In genomic region chr4:183172881-183173280, GRCh38 we compare ENCODE assay signal across 16 cellular contexts.
DNase-seq lines count a peak whose midpoint lies in the region; ATAC-seq and TF ChIP-seq lines count a peak whose summit lies in the region.
"Had no signal": no experiment of that assay in that cellular context is flagged by ENCODE, and none has a peak within 500 bp of the region (broad histone marks: within the 10 kb centered on the region; RNA-seq: fewer than 3 reads in every experiment).

No MANE protein-coding gene starts in this region.

- H3K9me1 ChIP-seq in IMR-90 (ENCODE audit: insufficient read depth, low read length) = peaks cover 21% of the 10 kb centered on the region

- no peak overlapping the region for H3K14ac ChIP-seq in IMR-90 (replicated peaks; ENCODE audit: low read depth, low read length)

- no peak overlapping the region for H2BK120ac ChIP-seq in IMR-90 (ENCODE audit: low read depth, low read length)

- POLR2A ChIA-PET in IMR-90 (lab: Charles Lee; ENCODE audit: unreplicated experiment) = no interaction called here

- TF ChIP-seq CTCF in Calu3 (IDR thresholded peaks at IDR 0.05; ENCODE audit: unreplicated experiment) (no peak), IMR-90 (conservative IDR thresholded peaks at IDR 0.05; ENCODE audit: low read depth, low read length) (no peak), chondrocyte (IDR thresholded peaks at IDR 0.05) (no peak), nephron (IDR thresholded peaks at IDR 0.05; ENCODE audit: unreplicated experiment in 3 of 3) (no peak)

- no peak overlapping the region for H4K91ac ChIP-seq in IMR-90 (ENCODE audit: insufficient read depth, low read depth, low read length)

- peak overlapping the region; percentile 51; the same call in 1 of the 2 replicates for H2AK5ac ChIP-seq in IMR-90 (ENCODE audit: low read depth, low read length)

- WGBS in IMR-90 (ENCODE audit: extremely low coverage in 2 of 2, insufficient read length in 1 of 2), 2 experiments = no CpG with 5 or more reads among the region's 1 CpG

- H3K27ac ChIP-seq in IMR-90 (ENCODE audit: insufficient read depth, low read length) = no peak overlapping the region
- H3K27ac ChIP-seq: BLaER1 treated with 17β-estradiol and CSF1 and Interleukin-3, amounts not matched to agents 10 nM and 100 nM; KMS-11 had no signal

- dilution Hi-C loops in IMR-90 (cut with HindIII; ENCODE audit: low sequenced_read_pairs, unreplicated experiment) = no loop called here

- H3K4me1 ChIP-seq in IMR-90 (ENCODE audit: control insufficient read depth, insufficient read depth, low read length) = peaks cover 24% of the 10 kb centered on the region
- H3K4me1 ChIP-seq: BLaER1 treated with 17β-estradiol and CSF1 and Interleukin-3, amounts not matched to agents 10 nM and 100 nM had no signal

- CTCF ChIA-PET in Calu3 (lab: Charles Lee) = no interaction called here
- CTCF ChIA-PET in IMR-90 (lab: Yijun Ruan, JAX) = no interaction called here

- no peaks in the 10 kb centered on the region for H3K9me3 ChIP-seq in IMR-90 (ENCODE audit: control insufficient read depth, insufficient read depth, low read length)
- H3K9me3 ChIP-seq: BLaER1 treated with 17β-estradiol and CSF1 and Interleukin-3, amounts not matched to agents 10 nM and 100 nM had no signal

- H4K8ac ChIP-seq in IMR-90 (ENCODE audit: low read depth in 2 of 2, low read length in 2 of 2) = no peak overlapping the region

- no peak overlapping the region for H2AFZ ChIP-seq in IMR-90 (replicated peaks; ENCODE audit: low read length, poor library complexity)

- TF ChIP-seq POLR2A in IMR-90 (IDR thresholded peaks at IDR 0.05; ENCODE audit: low read depth, low read length) = no peak

- H3K4me3 Mint-ChIP-seq in Calu3 (ENCODE audit: low read depth, unreplicated experiment) (peak overlapping the region; percentile 68), chondrocyte (ENCODE audit: unreplicated experiment) (no peak overlapping the region), nephron (no peak overlapping the region)
- H3K4me3 Mint-ChIP-seq: CD8-positive, alpha-beta T cell had no signal

- intact Hi-C loops in Calu3 (cut with micrococcal nuclease; ENCODE audit: unreplicated experiment) (loop anchor here (5.0 kb wide), 2 partner anchors 69 to 71 kb away; no protein-coding TSS in a partner anchor), IMR-90 (cut with micrococcal nuclease) (loop anchor here (2.0 kb wide), 1 partner anchor 66 kb away; no protein-coding TSS in a partner anchor)

- H3K79me1 ChIP-seq in IMR-90 (ENCODE audit: low read depth in 1 of 2, low read length in 2 of 2) = peaks cover 28 to 69% of the 10 kb centered on the region in 2 experiments

- no peak overlapping the region for H3K4me3 ChIP-seq in IMR-90 (ENCODE audit: insufficient read depth, low read depth, low read length)
- H3K4me3 ChIP-seq: BLaER1 treated with 17β-estradiol and CSF1 and Interleukin-3, amounts not matched to agents 10 nM and 100 nM had no signal

- H3K56ac ChIP-seq in IMR-90 (ENCODE audit: extremely low read depth, insufficient read depth, low read length) = no peak overlapping the region

- H3K36me3 ChIP-seq in IMR-90 (ENCODE audit: control insufficient read depth, insufficient read depth, low read length) = no peaks in the 10 kb centered on the region
- H3K36me3 ChIP-seq: BLaER1 treated with 17β-estradiol and CSF1 and Interleukin-3, amounts not matched to agents 10 nM and 100 nM had no signal

- no peaks in the 10 kb centered on the region for H3K27me3 ChIP-seq in IMR-90 (ENCODE audit: control insufficient read depth, insufficient read depth, low read length)
- H3K27me3 ChIP-seq: BLaER1 treated with 17β-estradiol and CSF1 and Interleukin-3, amounts not matched to agents 10 nM and 100 nM had no signal

- H3K4ac ChIP-seq in IMR-90 (ENCODE audit: low read depth, low read length) = peak overlapping the region; percentile 35; the same call in 1 of the 2 replicates

- no peak for TF ChIP-seq RAD21 in IMR-90 (IDR thresholded peaks at IDR 0.05; ENCODE audit: low read length)

- H3K36me3 Mint-ChIP-seq in Calu3 (ENCODE audit: insufficient read depth, unreplicated experiment) = peaks cover 10% of the 10 kb centered on the region
- no peaks in the 10 kb centered on the region for H3K36me3 Mint-ChIP-seq in chondrocyte (ENCODE audit: low read depth)
- no peaks in the 10 kb centered on the region for H3K36me3 Mint-ChIP-seq in nephron (ENCODE audit: low read depth)
- H3K36me3 Mint-ChIP-seq: CD8-positive, alpha-beta T cell had no signal

- no peak overlapping the region for H2BK5ac ChIP-seq in IMR-90 (ENCODE audit: low read depth, low read length, poor library complexity, severe bottlenecking)

- no peak for ATAC-seq in IMR-90 (ENCODE audit: low read depth)
- no peak for ATAC-seq in GM21619 (IDR thresholded peaks at IDR 0.05; ENCODE audit: unreplicated experiment)
- ATAC-seq: CD8-positive, alpha-beta T cell had no signal

- in situ Hi-C loops in IMR-90 (cut with MboI; ENCODE audit: low sequenced_read_pairs) = no loop called here

- peaks cover 28% of the 10 kb centered on the region; the same call in 1 of the 2 replicates for H4K20me1 ChIP-seq in IMR-90 (ENCODE audit: insufficient read depth, low read length)

- no peaks in the 10 kb centered on the region for H3K27me3 Mint-ChIP-seq in Calu3 (ENCODE audit: unreplicated experiment)
- no peaks in the 10 kb centered on the region for H3K27me3 Mint-ChIP-seq in chondrocyte (ENCODE audit: low read depth)
- H3K27me3 Mint-ChIP-seq in nephron (ENCODE audit: low read depth) = no peaks in the 10 kb centered on the region

- H4K5ac ChIP-seq in IMR-90 (ENCODE audit: low read depth, low read length) = no peak overlapping the region

- no peaks in the 10 kb centered on the region for H3K9me3 Mint-ChIP-seq in Calu3 (ENCODE audit: low read depth, unreplicated experiment)
- no peaks in the 10 kb centered on the region for H3K9me3 Mint-ChIP-seq in chondrocyte (ENCODE audit: low read depth)
- no peaks in the 10 kb centered on the region for H3K9me3 Mint-ChIP-seq in nephron
- H3K9me3 Mint-ChIP-seq: CD8-positive, alpha-beta T cell had no signal

- H2BK15ac ChIP-seq in IMR-90 (ENCODE audit: low read depth, low read length) = no peak overlapping the region

- no peak overlapping the region for H3K23ac ChIP-seq in IMR-90 (ENCODE audit: low read depth, low read length)

- peak overlapping the region; percentile 83 for H3K27ac Mint-ChIP-seq in Calu3 (ENCODE audit: unreplicated experiment)
- peak overlapping the region; percentile 24 for H3K27ac Mint-ChIP-seq in chondrocyte (ENCODE audit: unreplicated experiment)
- peak overlapping the region; percentile 59 to 77 (median 70) for H3K27ac Mint-ChIP-seq in nephron
- H3K27ac Mint-ChIP-seq: CD8-positive, alpha-beta T cell had no signal

- no peak overlapping the region for H3K4me2 ChIP-seq in IMR-90 (ENCODE audit: low read depth, low read length)
- H3K4me2 ChIP-seq: BLaER1 treated with 17β-estradiol and CSF1 and Interleukin-3, amounts not matched to agents 10 nM and 100 nM; KMS-11 had no signal

- DNase-seq in Calu3 (no peak), IMR-90 (no peak), chondrocyte (ENCODE audit: low spot score) (no peak), NCI-H524 treated with DMSO at 0.1 percent for 48 hours (lab: John Stamatoyannopoulos, UW) (no peak), hippocampal formation (lab: John Stamatoyannopoulos, UW) (no peak), KG1 (lab: John Stamatoyannopoulos, UW) (no peak)
- DNase-seq: CD8-positive, alpha-beta T cell; HCEC 1CT; MV-4-11; NCI-H1417; NCI-H187; NCI-H526 had no signal

- no peak overlapping the region for H3K9ac ChIP-seq in IMR-90 (ENCODE audit: low read depth, low read length)
- H3K9ac ChIP-seq: BLaER1 treated with 17β-estradiol and CSF1 and Interleukin-3, amounts not matched to agents 10 nM and 100 nM; KMS-11 had no signal

- H3K18ac ChIP-seq in IMR-90 (ENCODE audit: low read depth, low read length) = no peak overlapping the region

- no peak overlapping the region for H2BK20ac ChIP-seq in IMR-90 (ENCODE audit: low read depth, low read length)

- BruUV-seq in Calu3 (replicated peaks; lab: Mats Ljungman, UMichigan) = no TSS peak
- no TSS peak for BruUV-seq in IMR-90 (replicated peaks; lab: Mats Ljungman, UMichigan)

- no peak overlapping the region for H2AK9ac ChIP-seq in IMR-90 (replicated peaks; ENCODE audit: low read depth, low read length, poor library complexity)

- peaks cover 53% of the 10 kb centered on the region for H3K4me1 Mint-ChIP-seq in Calu3 (ENCODE audit: low read depth, unreplicated experiment)
- H3K4me1 Mint-ChIP-seq in chondrocyte (ENCODE audit: low read depth) = peaks cover 64% of the 10 kb centered on the region
- H3K4me1 Mint-ChIP-seq in nephron = peaks cover 43% of the 10 kb centered on the region

TF ChIP-seq in IMR-90, 13 proteins besides CTCF, POLR2A, EP300 and RAD21 (continues in another document):
- no peak for TF ChIP-seq MXI1 (IDR thresholded peaks at IDR 0.05; ENCODE audit: borderline replicate concordance, low read depth, low read length)
- no peak for TF ChIP-seq NFE2L2 (IDR thresholded peaks at IDR 0.05; ENCODE audit: low read depth, low read length)
- no peak for TF ChIP-seq USF2 (IDR thresholded peaks at IDR 0.05; ENCODE audit: low read depth, low read length)
- no peak for TF ChIP-seq SMC3 (IDR thresholded peaks at IDR 0.05; ENCODE audit: low read depth, low read length)
- TF ChIP-seq CHD1 (IDR thresholded peaks at IDR 0.05; ENCODE audit: low read depth, low read length) = no peak
- TF ChIP-seq BHLHE40 (IDR thresholded peaks at IDR 0.05; ENCODE audit: low read depth, low read length) = no peak
- TF ChIP-seq CEBPB (IDR thresholded peaks at IDR 0.05; ENCODE audit: low read depth, low read length) = no peak
- TF ChIP-seq RCOR1 (IDR thresholded peaks at IDR 0.05; ENCODE audit: insufficient replicate concordance, low read length) = no peak
- TF ChIP-seq ELK1 (IDR thresholded peaks at IDR 0.05; ENCODE audit: borderline replicate concordance, low read depth, low read length) = no peak
- no peak for TF ChIP-seq FOS (IDR thresholded peaks at IDR 0.05; ENCODE audit: low read depth, low read length)
- TF ChIP-seq MAFK (IDR thresholded peaks at IDR 0.05; ENCODE audit: low read depth, low read length) = no peak

Comparison
In these comparisons a context has a peak if more than half of its experiments do, and no peak if none do; other contexts are left out.
1. H3K27ac Mint-ChIP-seq: peak in every context shown above with its lines; median percentile 83 in Calu3; 70 in nephron; 24 in chondrocyte.